In the genomic region with DNA sequence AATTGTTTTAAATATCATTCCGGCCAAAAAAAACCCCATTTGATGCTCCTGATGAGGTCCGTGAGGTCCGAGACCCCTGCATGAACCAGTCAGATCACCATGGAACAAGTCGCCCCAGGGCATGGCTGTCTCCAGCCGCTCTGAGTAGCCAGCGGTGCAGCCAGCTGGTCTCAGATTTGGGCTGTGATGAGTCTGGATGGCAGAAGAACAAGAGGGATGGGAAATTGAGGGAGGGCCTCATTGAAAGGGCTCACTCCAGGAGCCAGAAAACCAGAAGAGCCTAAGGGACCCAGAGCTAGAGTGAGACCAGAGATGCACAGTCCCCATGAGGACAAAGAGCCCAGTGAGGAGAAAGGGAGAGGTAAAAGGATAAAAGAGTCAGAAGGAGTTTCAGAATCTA, we compare ENCODE assay signal across 1 cellular context.
TF ChIP-seq lines count a peak whose summit lies in the region.

No MANE protein-coding gene starts in this region.

TF ChIP-seq in liver, 16 proteins besides CTCF, POLR2A, EP300 and RAD21 (continued from another document):
- TF ChIP-seq, protein P1, sequence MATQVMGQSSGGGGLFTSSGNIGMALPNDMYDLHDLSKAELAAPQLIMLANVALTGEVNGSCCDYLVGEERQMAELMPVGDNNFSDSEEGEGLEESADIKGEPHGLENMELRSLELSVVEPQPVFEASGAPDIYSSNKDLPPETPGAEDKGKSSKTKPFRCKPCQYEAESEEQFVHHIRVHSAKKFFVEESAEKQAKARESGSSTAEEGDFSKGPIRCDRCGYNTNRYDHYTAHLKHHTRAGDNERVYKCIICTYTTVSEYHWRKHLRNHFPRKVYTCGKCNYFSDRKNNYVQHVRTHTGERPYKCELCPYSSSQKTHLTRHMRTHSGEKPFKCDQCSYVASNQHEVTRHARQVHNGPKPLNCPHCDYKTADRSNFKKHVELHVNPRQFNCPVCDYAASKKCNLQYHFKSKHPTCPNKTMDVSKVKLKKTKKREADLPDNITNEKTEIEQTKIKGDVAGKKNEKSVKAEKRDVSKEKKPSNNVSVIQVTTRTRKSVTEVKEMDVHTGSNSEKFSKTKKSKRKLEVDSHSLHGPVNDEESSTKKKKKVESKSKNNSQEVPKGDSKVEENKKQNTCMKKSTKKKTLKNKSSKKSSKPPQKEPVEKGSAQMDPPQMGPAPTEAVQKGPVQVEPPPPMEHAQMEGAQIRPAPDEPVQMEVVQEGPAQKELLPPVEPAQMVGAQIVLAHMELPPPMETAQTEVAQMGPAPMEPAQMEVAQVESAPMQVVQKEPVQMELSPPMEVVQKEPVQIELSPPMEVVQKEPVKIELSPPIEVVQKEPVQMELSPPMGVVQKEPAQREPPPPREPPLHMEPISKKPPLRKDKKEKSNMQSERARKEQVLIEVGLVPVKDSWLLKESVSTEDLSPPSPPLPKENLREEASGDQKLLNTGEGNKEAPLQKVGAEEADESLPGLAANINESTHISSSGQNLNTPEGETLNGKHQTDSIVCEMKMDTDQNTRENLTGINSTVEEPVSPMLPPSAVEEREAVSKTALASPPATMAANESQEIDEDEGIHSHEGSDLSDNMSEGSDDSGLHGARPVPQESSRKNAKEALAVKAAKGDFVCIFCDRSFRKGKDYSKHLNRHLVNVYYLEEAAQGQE (IDR thresholded peaks at IDR 0.05), result no peak
- TF ChIP-seq, protein P2, sequence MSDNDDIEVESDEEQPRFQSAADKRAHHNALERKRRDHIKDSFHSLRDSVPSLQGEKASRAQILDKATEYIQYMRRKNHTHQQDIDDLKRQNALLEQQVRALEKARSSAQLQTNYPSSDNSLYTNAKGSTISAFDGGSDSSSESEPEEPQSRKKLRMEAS (IDR thresholded peaks at IDR 0.05), result no peak
